ENCODE assay signal across 8 cellular contexts in genomic region chr1:15994590-15995351, GRCh38. TPM values are rescaled to one million over a fixed set of nuclear protein-coding genes. Genes with fewer than 3 reads are reported as not detected.
DNase-seq lines count a peak whose midpoint lies in the region; ATAC-seq and TF ChIP-seq lines count a peak whose summit lies in the region.

No MANE protein-coding gene starts in this region.

- H3K27ac Mint-ChIP-seq in mesothelial cell of epicardium: no peak overlapping the region

- ATAC-seq in HG03432 (IDR thresholded peaks at IDR 0.05; ENCODE audit: unreplicated experiment): no peak
- ATAC-seq in HG03025 (IDR thresholded peaks at IDR 0.05; ENCODE audit: low FRiP score, unreplicated experiment): no peak

- no peak overlapping the region for H3K4me3 Mint-ChIP-seq in mesothelial cell of epicardium

- no peaks in the 10 kb centered on the region for H3K4me1 Mint-ChIP-seq in mesothelial cell of epicardium

- DNase-seq in COLO668 (lab: John Stamatoyannopoulos, UW; ENCODE audit: unreplicated experiment) (peak; percentile 45), HuH-7 (ENCODE audit: low spot score) (peak; percentile 73), dermis blood vessel endothelial cell (peak; percentile 87), mesothelial cell of epicardium (ENCODE audit: low spot score in 2 of 2, unreplicated experiment in 2 of 2) (no peak), substantia nigra (lab: John Stamatoyannopoulos, UW) (peak in 44 of 49 donors; percentile 15 to 83 (median 60))
- peak; percentile 34 to 35 for DNase-seq in activated CD4-positive, alpha-beta T cell treated with anti-CD3 and anti-CD28 coated beads for 24 hours (ENCODE audit: low read depth in 2 of 2)

- no peaks in the 10 kb centered on the region for H3K36me3 Mint-ChIP-seq in mesothelial cell of epicardium

- H3K27ac ChIP-seq in substantia nigra (ENCODE audit: low read depth, low read length, poor library complexity, severe bottlenecking): no peak overlapping the region

- peak; percentile 8 for TF ChIP-seq CTCF in mesothelial cell of epicardium (IDR thresholded peaks at IDR 0.05; ENCODE audit: unreplicated experiment)

- no peaks in the 10 kb centered on the region for H3K9me3 Mint-ChIP-seq in mesothelial cell of epicardium

- peaks cover 2% of the 10 kb centered on the region for H3K27me3 Mint-ChIP-seq in mesothelial cell of epicardium (ENCODE audit: low read depth)

RNA-seq across cellular contexts. Expression of gene SRARP, which starts 9.3 kb away (rescaled TPM):
- total RNA-seq in dermis blood vessel endothelial cell: 0.28 and 0.51 TPM in 2 replicates
- total RNA-seq in mesothelial cell of epicardium: not detected in 3 replicates

RNA-seq across cellular contexts. Expression of gene ZBTB17, which starts 18.9 kb away (rescaled TPM):
- total RNA-seq in dermis blood vessel endothelial cell (45.6 and 49.7 TPM in 2 replicates), mesothelial cell of epicardium (46.0 to 48.6 TPM (median 48.6 TPM) in 3 replicates)

RNA-seq across cellular contexts. Expression of gene HSPB7, which starts 23.1 kb away (rescaled TPM):
- not detected in 2 replicates for total RNA-seq in dermis blood vessel endothelial cell
- total RNA-seq in mesothelial cell of epicardium: 5.0 to 6.3 TPM (median 6.3 TPM) in 3 replicates

RNA-seq across cellular contexts. Expression of gene CLCNKA, which starts 27.1 kb away (rescaled TPM):
- total RNA-seq in dermis blood vessel endothelial cell (not detected in 2 replicates), mesothelial cell of epicardium (3.0 to 3.5 TPM (median 3.2 TPM) in 3 replicates)

RNA-seq across cellular contexts. Expression of gene CLCNKB, which starts 48.8 kb away (rescaled TPM):
- 0.34 TPM in 1 of 2 replicates, not detected in the other for total RNA-seq in dermis blood vessel endothelial cell
- 2.9 to 3.6 TPM (median 3.0 TPM) in 3 replicates for total RNA-seq in mesothelial cell of epicardium

Comparison
In these comparisons a context has a peak if more than half of its experiments do, and no peak if none do; other contexts are left out.
1. DNase-seq: peak in COLO668 (single experiment), HuH-7 (single experiment), activated CD4-positive, alpha-beta T cell treated with anti-CD3 and anti-CD28 coated beads for 24 hours (2 of 2), dermis blood vessel endothelial cell (single experiment) and substantia nigra (44 of 49); none in mesothelial cell of epicardium (0 of 2).